Comparison of ENCODE assay signal across 14 cellular contexts in the genomic region with DNA sequence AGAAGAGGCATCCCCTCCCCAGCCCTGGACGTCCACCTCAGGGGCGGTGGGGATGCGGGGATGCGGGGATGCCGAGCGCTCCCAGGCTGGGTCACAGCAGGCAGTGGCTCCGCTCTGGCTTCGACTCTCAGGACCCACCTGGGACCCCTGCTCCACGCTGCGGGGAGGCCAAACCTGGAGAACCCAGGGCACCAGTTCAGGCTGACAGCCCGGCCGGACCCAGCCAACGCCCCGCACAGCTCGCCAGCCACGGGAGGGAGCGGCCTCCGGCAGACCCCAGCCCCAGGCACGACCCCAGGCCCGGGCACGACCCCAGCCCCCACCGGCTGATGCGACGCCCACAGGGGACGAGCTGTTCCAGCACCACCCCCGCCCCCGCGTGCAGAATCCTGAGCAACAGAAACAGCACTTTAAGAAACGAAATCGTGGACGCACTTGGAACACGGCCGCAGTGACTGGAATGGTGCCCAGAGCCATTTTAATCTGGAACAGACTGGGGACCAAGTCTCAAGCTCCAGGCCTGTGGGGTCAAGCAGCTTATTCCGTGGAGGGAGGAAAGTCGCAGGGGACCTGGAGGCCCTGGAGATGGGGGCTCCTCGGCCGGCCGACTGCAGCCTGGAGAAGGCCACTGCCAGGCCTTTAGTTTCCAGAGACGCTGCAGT.
DNase-seq lines count a peak whose midpoint lies in the region; ATAC-seq and TF ChIP-seq lines count a peak whose summit lies in the region.
"Had no signal": no experiment of that assay in that cellular context is flagged by ENCODE, and none has a peak within 500 bp of the region (broad histone marks: within the 10 kb centered on the region; RNA-seq: fewer than 3 reads in every experiment).

No MANE protein-coding gene starts in this region.

- no peaks in the 10 kb centered on the region for H3K27me3 ChIP-seq in mucosa of rectum (ENCODE audit: control insufficient read depth in 2 of 2, insufficient read depth in 2 of 2, low read length in 2 of 2)
- no peaks in the 10 kb centered on the region for H3K27me3 ChIP-seq in testis
- H3K27me3 ChIP-seq in upper lobe of right lung, result no peaks in the 10 kb centered on the region
- H3K27me3 ChIP-seq: BE2C, cardiac muscle cell had no signal

- H3K36me3 ChIP-seq in mucosa of rectum (ENCODE audit: control insufficient read depth in 2 of 2, insufficient read depth in 2 of 2, low read length in 2 of 2) (peaks cover 6 to 10% of the 10 kb centered on the region in 2 donors), testis (ENCODE audit: low read depth, missing control alignments) (no peaks in the 10 kb centered on the region), upper lobe of right lung (no peaks in the 10 kb centered on the region)
- H3K36me3 ChIP-seq: BE2C, cardiac muscle cell had no signal

- H3K4me1 ChIP-seq in mucosa of rectum (ENCODE audit: control insufficient read depth in 2 of 2, insufficient read depth in 2 of 2, low read length in 2 of 2) (peaks cover 42 to 49% of the 10 kb centered on the region in 2 donors), testis (peaks cover 46% of the 10 kb centered on the region), upper lobe of right lung (peaks cover 79% of the 10 kb centered on the region)
- H3K4me1 ChIP-seq: BE2C had no signal

- H3K9me3 ChIP-seq in mucosa of rectum (ENCODE audit: control insufficient read depth in 2 of 2, low read length in 2 of 2) (no peaks in the 10 kb centered on the region), testis (no peaks in the 10 kb centered on the region), upper lobe of right lung (no peaks in the 10 kb centered on the region)
- H3K9me3 ChIP-seq: BE2C had no signal

- 27 to 42% methylated on average over 11 to 24 of the region's 39 CpGs for WGBS in testis, 2 donors

- H3K4me3 ChIP-seq in mucosa of rectum (ENCODE audit: low read length in 2 of 2) (no peak overlapping the region), testis (peak overlapping the region; percentile 3 to 21), upper lobe of right lung (no peak overlapping the region)
- H3K4me3 ChIP-seq: cardiac muscle cell had no signal

- TF ChIP-seq RAD21 in Ishikawa (IDR thresholded peaks at IDR 0.05; ENCODE audit: low read depth), result no peak

- DNase-seq in fibroblast of gingiva (ENCODE audit: low read depth) (peak; percentile 60), testis (peak; percentile 82), upper lobe of right lung (no peak), NCI-H1436 (lab: John Stamatoyannopoulos, UW) (no peak)
- DNase-seq in stimulated activated CD4-positive, alpha-beta T cell treated with anti-CD3 and anti-CD28 coated beads, Interleukin-1b, Interleukin-23, amount 100 ng/mL, for 48 hours, result no peak
- DNase-seq: activated naive CD4-positive, alpha-beta T cell treated with anti-CD3 and anti-CD28 coated beads for 36 hours; BE2C; DMS79 treated with DMSO at 0.1 percent for 48 hours; HFFc6; MM.1S had no signal

- intact Hi-C loops in testis (cut with DNase I; ENCODE audit: low total_unique reads), result loop anchor here (10.0 kb wide), 1 partner anchor 54 kb away; no protein-coding TSS in a partner anchor
- intact Hi-C loops in upper lobe of right lung (cut with DNase I), result no loop called here

- no peak for TF ChIP-seq POLR2A in testis (IDR thresholded peaks at IDR 0.05)

- TF ChIP-seq EP300 in Ishikawa (IDR thresholded peaks at IDR 0.05; ENCODE audit: borderline replicate concordance), result no peak

- ATAC-seq in GM21529 (IDR thresholded peaks at IDR 0.05; ENCODE audit: unreplicated experiment) (no peak), upper lobe of right lung (no peak)

- no peak for TF ChIP-seq CTCF in testis (IDR thresholded peaks at IDR 0.05)
- TF ChIP-seq CTCF in upper lobe of right lung (IDR thresholded peaks at IDR 0.05), result no peak

- peak overlapping the region; percentile 15 to 32 for H3K27ac ChIP-seq in mucosa of rectum (ENCODE audit: low read depth in 2 of 2, low read length in 2 of 2)
- peak overlapping the region; percentile 90 to 91 for H3K27ac ChIP-seq in testis
- H3K27ac ChIP-seq in upper lobe of right lung, result no peak overlapping the region
- H3K27ac ChIP-seq: cardiac muscle cell had no signal

- H3K9ac ChIP-seq in mucosa of rectum (ENCODE audit: low read depth in 1 of 2, low read length in 2 of 2), result no peak overlapping the region

TF ChIP-seq in Ishikawa, 13 proteins besides CTCF, POLR2A, EP300 and RAD21:
- TF ChIP-seq ZBTB7A (IDR thresholded peaks at IDR 0.05; ENCODE audit: low read depth) (0 out of 2 replicates have a peak, but pooled peaks have one; percentile 35), FOXM1 (IDR thresholded peaks at IDR 0.05; ENCODE audit: borderline replicate concordance, low read depth) (no peak)

Comparison
In these comparisons a context has a peak if more than half of its experiments do, and no peak if none do; other contexts are left out.
1. DNase-seq: peak in fibroblast of gingiva (single experiment) and testis (single experiment); none in stimulated activated CD4-positive, alpha-beta T cell treated with anti-CD3 and anti-CD28 coated beads, Interleukin-1b, Interleukin-23, amount 100 ng/mL, for 48 hours (single experiment), upper lobe of right lung (single experiment) and NCI-H1436 (single experiment).
2. H3K4me3 ChIP-seq: peak in testis (2 of 2); none in mucosa of rectum (0 of 2) and upper lobe of right lung (single experiment).